ENCODE assay signal across 1 cellular context in genomic region chr2:128271891-128272585, GRCh38.
TF ChIP-seq lines count a peak whose summit lies in the region.

No MANE protein-coding gene starts in this region.

TF ChIP-seq in GM23338, 12 proteins besides CTCF, POLR2A, EP300 and RAD21:
- TF ChIP-seq ZNF462 (CRISPR knock-in tag; IDR thresholded peaks at IDR 0.05), result no peak
- TF ChIP-seq CREB1 (CRISPR knock-in tag; IDR thresholded peaks at IDR 0.05; ENCODE audit: low read depth), result no peak
- TF ChIP-seq REST (IDR thresholded peaks at IDR 0.05; ENCODE audit: unreplicated experiment), result no peak
- no peak for TF ChIP-seq ZNF331 (CRISPR knock-in tag; IDR thresholded peaks at IDR 0.05; ENCODE audit: low read depth)
- TF ChIP-seq ETS1 (IDR thresholded peaks at IDR 0.05), result no peak
- TF ChIP-seq ZNF114 (CRISPR knock-in tag; IDR thresholded peaks at IDR 0.05), result no peak
- TF ChIP-seq EZH2phosphoT487 (IDR thresholded peaks at IDR 0.05; ENCODE audit: unreplicated experiment), result no peak
- no peak for TF ChIP-seq POLR2AphosphoS5 (IDR thresholded peaks at IDR 0.05; ENCODE audit: low read depth)
- no peak for TF ChIP-seq STAT1 (IDR thresholded peaks at IDR 0.05; ENCODE audit: unreplicated experiment)
- TF ChIP-seq JUNB (IDR thresholded peaks at IDR 0.05; ENCODE audit: unreplicated experiment), result no peak
- TF ChIP-seq NANOG (IDR thresholded peaks at IDR 0.05; ENCODE audit: borderline replicate concordance), result no peak
- TF ChIP-seq EZH2 (IDR thresholded peaks at IDR 0.05; ENCODE audit: low read depth, unreplicated experiment), result no peak
